ENCODE assay signal across 1 cellular context in the genomic region with DNA sequence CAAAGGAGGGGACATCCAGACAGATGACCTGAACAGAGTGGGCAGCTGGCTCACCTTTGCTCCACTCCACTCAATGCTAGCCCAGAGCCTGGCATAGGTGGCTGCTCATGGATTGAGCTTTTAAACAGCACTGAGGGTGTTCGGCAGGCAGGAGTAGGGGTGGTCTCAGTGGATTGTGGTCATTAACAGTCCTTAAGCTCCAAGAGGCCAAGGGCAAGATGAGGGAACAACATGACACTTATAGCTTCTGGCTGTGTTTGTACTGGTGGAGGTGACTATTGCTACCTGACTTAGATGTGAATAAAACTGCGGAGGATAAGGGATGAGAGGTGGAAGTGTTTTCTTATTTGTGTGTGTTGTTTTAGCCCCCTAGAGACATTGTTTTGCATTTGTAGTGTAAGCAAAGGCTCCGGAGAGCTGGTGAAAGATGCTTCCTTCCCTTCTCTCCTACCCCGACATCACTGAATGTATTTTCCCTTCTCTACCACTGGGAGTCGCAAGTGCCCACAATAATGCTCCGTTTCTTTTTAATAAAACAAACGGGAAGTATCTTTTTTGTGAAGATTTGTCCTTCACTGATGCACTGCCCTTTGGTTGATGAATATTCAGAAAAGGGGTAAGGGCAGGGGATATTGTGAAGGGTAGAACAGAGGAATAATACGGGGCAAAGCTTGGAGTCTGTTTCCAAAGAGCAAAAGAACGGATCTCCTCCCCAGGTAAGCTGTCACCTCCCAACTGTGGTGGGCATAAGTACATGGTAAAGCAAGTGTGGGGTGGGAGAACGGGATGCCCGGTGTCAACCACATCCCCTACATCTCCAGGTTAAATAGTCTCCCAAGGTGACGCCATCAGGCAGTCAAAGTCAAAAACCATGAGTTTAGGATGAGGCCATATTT.
TF ChIP-seq lines count a peak whose summit lies in the region.

No MANE protein-coding gene starts in this region.

TF ChIP-seq in GM12878, 131 proteins besides CTCF, POLR2A, EP300 and RAD21:
- TF ChIP-seq SMC3 (IDR thresholded peaks at IDR 0.05; ENCODE audit: borderline replicate concordance, low read length) (peak; percentile 80; the same call in 1 of the 2 replicates), EGR1 (IDR thresholded peaks at IDR 0.05; ENCODE audit: borderline replicate concordance in 1 of 2, low read depth in 2 of 2, low read length in 2 of 2) (no peak)
